ENCODE assay signal across 11 cellular contexts in the genomic region with DNA sequence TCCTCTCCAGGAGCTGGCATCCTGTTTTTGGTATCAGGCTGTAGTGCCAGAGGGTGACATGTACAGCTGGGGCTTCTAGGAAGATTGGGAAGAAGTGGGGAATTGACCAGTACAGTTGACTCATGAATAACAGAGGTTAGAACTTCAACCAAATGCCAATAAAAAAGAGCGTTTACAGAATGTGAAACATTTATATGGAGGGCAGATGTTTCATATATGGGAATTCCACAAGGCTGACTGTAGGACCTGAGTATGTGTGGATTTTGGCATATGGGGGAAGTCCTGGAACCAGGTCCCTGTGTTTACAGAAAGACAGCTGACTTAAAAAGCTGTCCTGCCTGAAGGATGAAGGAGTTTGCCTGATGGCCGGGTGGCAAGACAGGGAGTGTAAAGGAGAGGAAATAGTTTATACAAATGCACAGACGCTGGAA. TPM values are rescaled to one million over a fixed set of nuclear protein-coding genes. Genes with fewer than 3 reads are reported as not detected.
DNase-seq lines count a peak whose midpoint lies in the region; ATAC-seq, FAIRE-seq and TF ChIP-seq lines count a peak whose summit lies in the region.
"Had no signal": no experiment of that assay in that cellular context is flagged by ENCODE, and none has a peak within 500 bp of the region (broad histone marks: within the 10 kb centered on the region; RNA-seq: fewer than 3 reads in every experiment).

No MANE protein-coding gene starts in this region.

- intact Hi-C loops in CD8-positive, alpha-beta T cell (cut with DNase I, micrococcal nuclease): no loop called here
- intact Hi-C loops in K562 (cut with micrococcal nuclease): no loop called here

- H3K9ac ChIP-seq in K562 (ENCODE audit: insufficient read depth in 1 of 2, low read depth in 2 of 2, low read length in 2 of 2): peak overlapping the region; percentile 26 to 42; a peak in 3 of 4 replicates

- no peak overlapping the region for H3K4me3 Mint-ChIP-seq in CD8-positive, alpha-beta T cell
- no peak overlapping the region for H3K4me3 Mint-ChIP-seq in naive thymus-derived CD8-positive, alpha-beta T cell

- peaks cover 44% of the 10 kb centered on the region for H3K4me1 Mint-ChIP-seq in CD8-positive, alpha-beta T cell (ENCODE audit: low read depth)
- H3K4me1 Mint-ChIP-seq in naive thymus-derived CD8-positive, alpha-beta T cell: peaks cover 30 to 58% (median 48%) of the 10 kb centered on the region in 4 donors

- no peak for FAIRE-seq in K562 (lab: Jason Lieb, UNC)
- FAIRE-seq: HepG2, islet of Langerhans had no signal

- no peaks in the 10 kb centered on the region for H3K9me3 Mint-ChIP-seq in CD8-positive, alpha-beta T cell
- no peaks in the 10 kb centered on the region for H3K9me3 Mint-ChIP-seq in naive thymus-derived CD8-positive, alpha-beta T cell

- H3K79me2 ChIP-seq in K562 (ENCODE audit: control insufficient read depth, insufficient read depth, low read length): peaks cover 83% of the 10 kb centered on the region

- peaks cover 47% of the 10 kb centered on the region for H3K36me3 Mint-ChIP-seq in CD8-positive, alpha-beta T cell
- peaks cover 0 to 45% (median 14%) of the 10 kb centered on the region in 3 donors for H3K36me3 Mint-ChIP-seq in naive thymus-derived CD8-positive, alpha-beta T cell

- POLR2A ChIA-PET in CD8-positive, alpha-beta T cell (lab: Charles Lee): interaction anchor here (1.2 kb wide), 1 partner anchor 9 kb away, joined by 4 read pairs; no protein-coding TSS in a partner anchor
- POLR2A ChIA-PET in K562 (lab: Yijun Ruan, JAX): interaction anchor here (0.9 to 1.0 kb wide), 2 partner anchors 9 to 17 kb away, joined by 3 read pairs; no protein-coding TSS in a partner anchor
- POLR2A ChIA-PET in naive thymus-derived CD8-positive, alpha-beta T cell (lab: Charles Lee): no interaction called here

- H3K9me3 ChIP-seq in CD8-positive, alpha-beta T cell (ENCODE audit: low read length): no peaks in the 10 kb centered on the region
- H3K9me3 ChIP-seq in K562 (replicated peaks; ENCODE audit: control insufficient read depth, insufficient read depth, low read depth, low read length): no peaks in the 10 kb centered on the region

- BruUV-seq in K562 (replicated peaks; lab: Mats Ljungman, UMichigan): no TSS peak

- no peak overlapping the region for H3K27ac ChIP-seq in CD8-positive, alpha-beta T cell (ENCODE audit: low read depth, low read length)
- peak overlapping the region; percentile 17; the same call in 2 of the 3 replicates for H3K27ac ChIP-seq in K562 (ENCODE audit: extremely low read depth, low read depth, low read length)

- no peak overlapping the region for H2AFZ ChIP-seq in K562 (ENCODE audit: low read depth, low read length)

- peak overlapping the region; percentile 55 for H3K27ac Mint-ChIP-seq in CD8-positive, alpha-beta T cell
- H3K27ac Mint-ChIP-seq in naive thymus-derived CD8-positive, alpha-beta T cell: peak overlapping the region in 9 of 10 donors; percentile 24 to 88 (median 49)

- H4K20me1 ChIP-seq in K562 (replicated peaks; ENCODE audit: control insufficient read depth, insufficient read depth, low read length): peaks cover 12% of the 10 kb centered on the region; the same call in 1 of the 2 replicates

- TF ChIP-seq CTCF in CD8-positive, alpha-beta T cell (IDR thresholded peaks at IDR 0.05): no peak
- TF ChIP-seq CTCF in K562 (IDR thresholded peaks at IDR 0.05 in 2 of 3, conservative IDR thresholded peaks at IDR 0.05 in 1 of 3; ENCODE audit: insufficient read depth in 2 of 3, low read depth in 1 of 3, low read length in 3 of 3): no peak

- peak overlapping the region; percentile 26 for H3K4me2 ChIP-seq in K562 (ENCODE audit: insufficient read depth, low read length)

- no peaks in the 10 kb centered on the region for H3K27me3 ChIP-seq in CD8-positive, alpha-beta T cell (ENCODE audit: insufficient read depth, low read length)
- no peaks in the 10 kb centered on the region for H3K27me3 ChIP-seq in K562 (ENCODE audit: control insufficient read depth in 2 of 2, insufficient read depth in 2 of 2, low read length in 2 of 2)

- H3K36me3 ChIP-seq in CD8-positive, alpha-beta T cell (ENCODE audit: insufficient read depth, low read length): peaks cover 4% of the 10 kb centered on the region
- H3K36me3 ChIP-seq in K562 (ENCODE audit: control insufficient read depth, insufficient read depth, low read length): peaks cover 45% of the 10 kb centered on the region

- WGBS in K562 (ENCODE audit: insufficient coverage, low coverage, missing lambda C conversion rate): 33% methylated on average over 2 of the region's 3 CpGs

- in situ Hi-C loops in K562 (cut with MboI): no loop called here

- H3K9me1 ChIP-seq in K562 (ENCODE audit: control insufficient read depth, insufficient read depth, low read length): peaks cover 3% of the 10 kb centered on the region

- H3K4me3 ChIP-seq in CD8-positive, alpha-beta T cell (ENCODE audit: low read depth, low read length): no peak overlapping the region
- no peak overlapping the region for H3K4me3 ChIP-seq in K562

- no peak for TF ChIP-seq POLR2A in K562 (conservative IDR thresholded peaks at IDR 0.05)

- peaks cover 10% of the 10 kb centered on the region for H3K4me1 ChIP-seq in CD8-positive, alpha-beta T cell (ENCODE audit: insufficient read depth, low read length)
- peaks cover 22% of the 10 kb centered on the region in 2 experiments; a peak in 4 of 5 replicates for H3K4me1 ChIP-seq in K562 (replicated peaks in 1 of 2; ENCODE audit: control insufficient read depth in 2 of 2, insufficient read depth in 2 of 2, low read length in 2 of 2)

- TF ChIP-seq RAD21 in K562 (CRISPR knock-in tag; conservative IDR thresholded peaks at IDR 0.05 in 1 of 2, IDR thresholded peaks at IDR 0.05 in 1 of 2): no peak

- TF ChIP-seq EP300 in K562 (IDR thresholded peaks at IDR 0.05; ENCODE audit: low read length): no peak

- CTCF ChIA-PET in CD8-positive, alpha-beta T cell (lab: Charles Lee): interaction anchor here (1.6 kb wide), 1 partner anchor 22 kb away, joined by 6 read pairs; no protein-coding TSS in a partner anchor
- CTCF ChIA-PET in K562 (lab: Yijun Ruan, JAX; ENCODE audit: low intra/inter-chr PET ratio): no interaction called here

- DNase-seq in CD8-positive, alpha-beta T cell: no peak
- DNase-seq in HT1080 (ENCODE audit: low read depth): peak; percentile 24
- DNase-seq in K562 (ENCODE audit: extremely low read depth in 1 of 4, low spot score in 3 of 4): no peak
- DNase-seq in naive thymus-derived CD8-positive, alpha-beta T cell: no peak
- DNase-seq in D341Med (ENCODE audit: low spot score): no peak
- no peak for DNase-seq in NCI-H128 (lab: John Stamatoyannopoulos, UW; ENCODE audit: unreplicated experiment)
- DNase-seq: activated T-cell treated with anti-CD3 and anti-CD28 coated beads, Interleukin-2, amount 50 U/mL, for 1 hour; NCI-H510A had no signal

- ATAC-seq in CD8-positive, alpha-beta T cell: no peak
- ATAC-seq in K562: no peak
- no peak for ATAC-seq in naive thymus-derived CD8-positive, alpha-beta T cell
- no peak for ATAC-seq in GM18498 (IDR thresholded peaks at IDR 0.05; ENCODE audit: unreplicated experiment)
- ATAC-seq: HepG2 had no signal

- no peaks in the 10 kb centered on the region for H3K27me3 Mint-ChIP-seq in CD8-positive, alpha-beta T cell (ENCODE audit: low read depth)
- no peaks in the 10 kb centered on the region for H3K27me3 Mint-ChIP-seq in naive thymus-derived CD8-positive, alpha-beta T cell

RNA-seq across cellular contexts. Expression of a gene that starts 5.2 kb away (rescaled TPM):
- 10 to 100 TPM; 10.8 to 14.2 TPM for total RNA-seq in CD8-positive, alpha-beta T cell
- 25.4 and 26.3 TPM in 2 replicates for total RNA-seq in HT1080 (2014; rRNA removed; shearing (Covaris generic))
- polyA plus RNA-seq in HT1080 (2015; cell fraction: cytosol; rRNA removed): 48.5 and 54.1 TPM in 2 replicates
- 36.2 and 38.1 TPM in 2 replicates for polyA plus RNA-seq in HT1080 (2015; cell fraction: nucleus; rRNA removed)
- total RNA-seq in K562 (2011; cell fraction: chromatin; rRNA removed; ENCODE audit: low replicate concordance): 20.2 and 38.7 TPM in 2 replicates
- 11.8 and 13.4 TPM in 2 replicates for total RNA-seq in K562 (2011; cell fraction: nucleolus; rRNA removed)
- 25.7 and 37.6 TPM in 2 replicates for total RNA-seq in K562 (2011; cell fraction: nucleoplasm; rRNA removed)
- total RNA-seq in K562 (2014; rRNA removed) (15.3 and 16.6 TPM in 2 replicates), K562 (2014; rRNA removed; fragmentation: Illumina TruSeq; extraction: Trizol) (14.2 and 14.6 TPM in 2 replicates), K562 (2015; rRNA removed; fragmentation: Illumina TruSeq; extraction: Trizol) (11.7 and 13.4 TPM in 2 replicates), K562 (2021) (30.8 and 32.4 TPM in 2 replicates)
- polyA plus RNA-seq in K562 (2011; rRNA removed) (17.3 and 24.2 TPM in 2 replicates), K562 (2014; fragmentation: Illumina TruSeq; extraction: Trizol) (35.8 and 40.6 TPM in 2 replicates), K562 (2014; fragmentation: Nextera tagmentation; extraction: Ambion mirVana) (under 1 TPM; 0.70 to 0.84 TPM), K562 (2014; rRNA removed) (21.7 and 26.7 TPM in 2 replicates)
- 30.1 and 30.3 TPM in 2 replicates for polyA plus RNA-seq in K562 (2011; cell fraction: cytosol; rRNA removed)
- polyA plus RNA-seq in K562 (2011; cell fraction: nucleus; rRNA removed): 18.4 and 22.0 TPM in 2 replicates
- 21.9 and 24.0 TPM in 2 replicates for polyA plus RNA-seq in K562 (2012)
- 14.3 and 17.2 TPM in 2 replicates for polyA minus RNA-seq in K562 (2011; rRNA and poly(A)+ RNA removed)
- polyA minus RNA-seq in K562 (2011; cell fraction: cytosol; rRNA and poly(A)+ RNA removed): 14.4 and 16.6 TPM in 2 replicates
- 12.0 and 13.0 TPM in 2 replicates for polyA minus RNA-seq in K562 (2011; cell fraction: nucleus; rRNA and poly(A)+ RNA removed)
- total RNA-seq in naive thymus-derived CD8-positive, alpha-beta T cell: 10 to 100 TPM; 20.1 to 27.3 TPM
- 1 to 10 TPM; 4.4 to 7.5 (median 5.5) TPM for polyA plus RNA-seq in naive thymus-derived CD8-positive, alpha-beta T cell

RNA-seq across cellular contexts. Expression of a gene that starts 38.1 kb away (rescaled TPM):
- total RNA-seq in CD8-positive, alpha-beta T cell: 10 to 100 TPM; 33.3 to 37.0 TPM
- total RNA-seq in HT1080 (2014; rRNA removed; shearing (Covaris generic)): 23.6 and 33.3 TPM in 2 replicates
- polyA plus RNA-seq in HT1080 (2015; cell fraction: cytosol; rRNA removed): 21.6 and 25.9 TPM in 2 replicates
- polyA plus RNA-seq in HT1080 (2015; cell fraction: nucleus; rRNA removed): 68.4 and 76.3 TPM in 2 replicates
- 115 and 227 TPM in 2 replicates for total RNA-seq in K562 (2011; cell fraction: chromatin; rRNA removed; ENCODE audit: low replicate concordance)
- 74.5 and 80.1 TPM in 2 replicates for total RNA-seq in K562 (2011; cell fraction: nucleolus; rRNA removed)
- total RNA-seq in K562 (2011; cell fraction: nucleoplasm; rRNA removed): 135 and 213 TPM in 2 replicates
- 36.2 and 57.8 TPM in 2 replicates for total RNA-seq in K562 (2014; rRNA removed)
- total RNA-seq in K562 (2014; rRNA removed; fragmentation: Illumina TruSeq; extraction: Trizol): 39.1 and 40.5 TPM in 2 replicates
- total RNA-seq in K562 (2015; rRNA removed; fragmentation: Illumina TruSeq; extraction: Trizol): 44.2 and 48.2 TPM in 2 replicates
- total RNA-seq in K562 (2021): 36.0 and 40.9 TPM in 2 replicates
- polyA plus RNA-seq in K562 (2011; rRNA removed): 56.7 and 59.9 TPM in 2 replicates
- polyA plus RNA-seq in K562 (2011; cell fraction: cytosol; rRNA removed): 27.1 and 32.5 TPM in 2 replicates
- polyA plus RNA-seq in K562 (2011; cell fraction: nucleus; rRNA removed): 97.8 and 111 TPM in 2 replicates
- 50.7 and 62.2 TPM in 2 replicates for polyA plus RNA-seq in K562 (2012)
- polyA plus RNA-seq in K562 (2014; fragmentation: Illumina TruSeq; extraction: Trizol): 56.1 and 64.8 TPM in 2 replicates
- 10 to 100 TPM; 15.6 to 17.5 TPM for polyA plus RNA-seq in K562 (2014; fragmentation: Nextera tagmentation; extraction: Ambion mirVana)
- polyA plus RNA-seq in K562 (2014; rRNA removed): 64.1 and 76.5 TPM in 2 replicates
- 27.1 and 29.9 TPM in 2 replicates for polyA minus RNA-seq in K562 (2011; rRNA and poly(A)+ RNA removed)
- polyA minus RNA-seq in K562 (2011; cell fraction: cytosol; rRNA and poly(A)+ RNA removed): 13.0 and 14.2 TPM in 2 replicates
- 38.2 and 48.3 TPM in 2 replicates for polyA minus RNA-seq in K562 (2011; cell fraction: nucleus; rRNA and poly(A)+ RNA removed)
- 100 to 1,000 TPM; 106 to 111 TPM for total RNA-seq in naive thymus-derived CD8-positive, alpha-beta T cell
- 10 to 100 TPM; 17.7 to 35.4 (median 20.9) TPM for polyA plus RNA-seq in naive thymus-derived CD8-positive, alpha-beta T cell
